ENCODE assay signal across 18 cellular contexts in the genomic region with DNA sequence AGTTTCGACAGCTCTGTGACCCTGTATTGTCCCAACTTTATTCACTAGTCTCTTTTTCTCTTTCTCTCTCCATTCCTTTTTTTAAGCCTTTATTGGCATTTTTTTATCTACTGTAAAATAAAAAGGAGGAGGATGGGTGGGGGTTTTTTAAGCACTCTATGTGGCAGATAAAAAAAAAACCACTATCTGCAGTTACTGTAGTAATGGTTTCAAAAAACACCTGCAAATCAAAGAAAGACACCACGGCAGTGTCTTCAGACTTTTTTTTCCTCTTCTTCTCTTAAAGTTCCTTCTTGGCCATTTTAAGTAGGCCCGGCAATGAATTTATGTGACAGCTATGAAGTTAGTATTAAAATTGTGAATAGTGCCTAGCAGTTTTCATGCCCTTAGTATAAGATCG. TPM values are rescaled to one million over a fixed set of nuclear protein-coding genes. Genes with fewer than 3 reads are reported as not detected.
A peak's percentile ranks its signal among the peaks of the same experiment; 100 is the strongest.
DNase-seq lines count a peak whose midpoint lies in the region; ATAC-seq, FAIRE-seq and TF ChIP-seq lines count a peak whose summit lies in the region.
"Had no signal": no experiment of that assay in that cellular context is flagged by ENCODE, and none has a peak within 500 bp of the region (broad histone marks: within the 10 kb centered on the region; RNA-seq: fewer than 3 reads in every experiment).

No MANE protein-coding gene starts in this region.

- ATAC-seq in GM12878 (no peak), HG02642 (IDR thresholded peaks at IDR 0.05; ENCODE audit: poor library complexity, unreplicated experiment) (no peak)
- ATAC-seq in naive thymus-derived CD8-positive, alpha-beta T cell = peak in 1 of 2 donors; percentile 25

- BruUV-seq in GM12878 (replicated peaks; lab: Mats Ljungman, UMichigan) = no TSS peak

- in situ Hi-C loops in GM12878 (cut with MboI) = no loop called here

- no peaks in the 10 kb centered on the region for H3K79me2 ChIP-seq in GM12878 (ENCODE audit: control insufficient read depth, insufficient read depth, low read length)

- no peak for TF ChIP-seq POLR2A in GM12878 (IDR thresholded peaks at IDR 0.05; ENCODE audit: low read depth, low read length)
- no peak for TF ChIP-seq POLR2A in vagina (IDR thresholded peaks at IDR 0.05)
- TF ChIP-seq POLR2A in adrenal gland (IDR thresholded peaks at IDR 0.05) = no peak

- peaks cover 0 to 4% (median under 1%) of the 10 kb centered on the region in 8 donors for H3K9me3 Mint-ChIP-seq in CD4-positive, alpha-beta memory T cell
- H3K9me3 Mint-ChIP-seq in naive thymus-derived CD8-positive, alpha-beta T cell = peaks cover 0 to 8% (median 0%) of the 10 kb centered on the region in 9 donors

- CTCF ChIA-PET in CD4-positive, alpha-beta memory T cell (lab: Charles Lee; ENCODE audit: partially characterized antibody) = interaction anchor here (1.0 to 1.4 kb wide), 2 partner anchors 54 to 88 kb away, joined by 3 to 4 read pairs; no protein-coding TSS in a partner anchor
- CTCF ChIA-PET in GM12878 (lab: Yijun Ruan, JAX) = interaction anchor here (1.2 to 11.0 kb wide), 4 partner anchors 53 to 503 kb away, joined by 3 to 228 read pairs (median 4); no protein-coding TSS in a partner anchor

- H2AFZ ChIP-seq in GM12878 (ENCODE audit: control insufficient read depth, low read depth, low read length) = no peak overlapping the region; the same call in 1 of the 2 replicates

- peak overlapping the region; percentile 22 to 86 (median 48) for H3K27ac Mint-ChIP-seq in CD4-positive, alpha-beta memory T cell
- H3K27ac Mint-ChIP-seq in naive thymus-derived CD8-positive, alpha-beta T cell = peak overlapping the region; percentile 80 to 98 (median 90)

- peaks cover 12 to 15% (median 15%) of the 10 kb centered on the region in 4 donors for H3K4me1 Mint-ChIP-seq in CD4-positive, alpha-beta memory T cell
- H3K4me1 Mint-ChIP-seq in naive thymus-derived CD8-positive, alpha-beta T cell = peaks cover 17 to 31% (median 22%) of the 10 kb centered on the region in 4 donors

- no peak for TF ChIP-seq RAD21 in GM12878 (IDR thresholded peaks at IDR 0.05; ENCODE audit: insufficient read depth, low read depth, low read length)

- POLR2A ChIA-PET in CD4-positive, alpha-beta memory T cell (lab: Charles Lee; ENCODE audit: partially characterized antibody) = interaction anchor here (0.6 to 2.0 kb wide), 3 partner anchors 53 to 545 kb away, joined by 3 to 8 read pairs (median 3); no protein-coding TSS in a partner anchor
- POLR2A ChIA-PET in GM12878 (lab: Charles Lee) = interaction anchor here (0.6 to 1.6 kb wide), 3 partner anchors 214 to 327 kb away, joined by 3 to 6 read pairs (median 3); no protein-coding TSS in a partner anchor
- POLR2A ChIA-PET in naive thymus-derived CD8-positive, alpha-beta T cell (lab: Charles Lee) = no interaction called here

- peaks cover 4% of the 10 kb centered on the region for H3K27me3 ChIP-seq in CD4-positive, alpha-beta memory T cell (ENCODE audit: insufficient read depth, low read length)
- peaks cover 32% of the 10 kb centered on the region for H3K27me3 ChIP-seq in HUES64 (ENCODE audit: insufficient read depth, low read length)
- H3K27me3 ChIP-seq in GM12878 (replicated peaks in 1 of 2; ENCODE audit: control insufficient read depth in 2 of 2, insufficient read depth in 2 of 2, low read length in 1 of 2) = no peaks in the 10 kb centered on the region
- peaks cover 3% of the 10 kb centered on the region for H3K27me3 ChIP-seq in vagina
- H3K27me3 ChIP-seq in adrenal gland = peaks cover 22% of the 10 kb centered on the region

- no peak for TF ChIP-seq EP300 in GM12878 (IDR thresholded peaks at IDR 0.05; ENCODE audit: borderline replicate concordance in 1 of 2, control insufficient read depth in 1 of 2, low read depth in 2 of 2, low read length in 2 of 2)

- no peak overlapping the region for H3K4me3 ChIP-seq in CD4-positive, alpha-beta memory T cell (ENCODE audit: low read length in 2 of 2)
- H3K4me3 ChIP-seq in HUES64 (ENCODE audit: low read length) (peak overlapping the region; percentile 68), GM12878 (no peak overlapping the region), vagina (no peak overlapping the region), adrenal gland (no peak overlapping the region)
- H3K4me3 ChIP-seq: SJSA1 had no signal

- FAIRE-seq in GM12878 (lab: Jason Lieb, UNC) = no peak
- FAIRE-seq: H54 had no signal

- intact Hi-C loops in CD4-positive, alpha-beta memory T cell (cut with micrococcal nuclease) = loop anchor here (2.0 kb wide), 1 partner anchor 54 kb away; no protein-coding TSS in a partner anchor
- intact Hi-C loops in GM12878 (cut with micrococcal nuclease; ENCODE audit: unreplicated experiment) = no loop called here
- intact Hi-C loops in vagina (cut with DNase I) = no loop called here
- intact Hi-C loops in adrenal gland (cut with DNase I) = no loop called here

- no peak for DNase-seq in CD4-positive, alpha-beta memory T cell
- no peak for DNase-seq in GM12878 (ENCODE audit: low read depth, low spot score)
- DNase-seq in naive thymus-derived CD8-positive, alpha-beta T cell = peak in 3 of 10 donors; percentile 29 to 45 (median 33)
- no peak for DNase-seq in vagina (ENCODE audit: extremely low spot score in 2 of 2)
- no peak for DNase-seq in adrenal gland
- no peak for DNase-seq in activated CD4-positive, CD25-positive, alpha-beta regulatory T cell treated with anti-CD3 and anti-CD28 coated beads, Interleukin-2, amount 50 U/mL, for 72 hours
- DNase-seq: AML-193; DMS153; effector memory CD4-positive, alpha-beta T cell; foreskin fibroblast; IMR-90; midbrain; posterior cingulate gyrus had no signal

- no peak overlapping the region for H3K27ac ChIP-seq in CD4-positive, alpha-beta memory T cell (ENCODE audit: low read depth, low read length)
- H3K27ac ChIP-seq in HUES64 (ENCODE audit: low read depth, low read length) (no peak overlapping the region), GM12878 (ENCODE audit: control insufficient read depth, insufficient read depth) (no peak overlapping the region), vagina (no peak overlapping the region), adrenal gland (no peak overlapping the region)
- H3K27ac ChIP-seq: SJSA1 had no signal

- peaks cover 9% of the 10 kb centered on the region for H3K4me1 ChIP-seq in CD4-positive, alpha-beta memory T cell (ENCODE audit: insufficient read depth, low read length)
- H3K4me1 ChIP-seq in HUES64 (ENCODE audit: insufficient read depth, low read length) = peaks cover 8% of the 10 kb centered on the region; the same call in 1 of the 2 replicates
- H3K4me1 ChIP-seq in GM12878 (ENCODE audit: control insufficient read depth, insufficient read depth, low read length) = peaks cover 8% of the 10 kb centered on the region; the same call in 1 of the 2 replicates
- peaks cover 13% of the 10 kb centered on the region for H3K4me1 ChIP-seq in vagina
- peaks cover 0 to 8% of the 10 kb centered on the region in 2 donors for H3K4me1 ChIP-seq in adrenal gland (replicated peaks in 1 of 2)

- H3K9ac ChIP-seq in HUES64 (ENCODE audit: low read depth, low read length) = no peak overlapping the region
- H3K9ac ChIP-seq in GM12878 (ENCODE audit: control insufficient read depth, insufficient read depth, low read length) = no peak overlapping the region

- no peaks in the 10 kb centered on the region for H4K20me1 ChIP-seq in GM12878 (ENCODE audit: control insufficient read depth, insufficient read depth)

- peaks cover 0 to 1% of the 10 kb centered on the region in 2 donors for H3K36me3 Mint-ChIP-seq in CD4-positive, alpha-beta memory T cell
- peaks cover 0 to 2% (median 0%) of the 10 kb centered on the region in 3 donors for H3K36me3 Mint-ChIP-seq in naive thymus-derived CD8-positive, alpha-beta T cell

- 48% methylated on average over 4 of the region's 4 CpGs for WGBS in HUES64
- 55% methylated on average over 4 of the region's 4 CpGs for WGBS in GM12878 (ENCODE audit: insufficient coverage, insufficient replicate concordance, low lambda C conversion rate, missing lambda C conversion rate)
- WGBS in adrenal gland, 4 donors = 40 to 49% (median 44%) methylated on average over 4 of the region's 4 CpGs

- no peaks in the 10 kb centered on the region for H3K9me3 ChIP-seq in CD4-positive, alpha-beta memory T cell (ENCODE audit: control insufficient read depth in 1 of 2, low read length in 2 of 2)
- H3K9me3 ChIP-seq in HUES64 (ENCODE audit: insufficient read depth, low read depth, low read length) = no peaks in the 10 kb centered on the region
- no peaks in the 10 kb centered on the region; the same call in 1 of the 3 replicates for H3K9me3 ChIP-seq in GM12878 (replicated peaks; ENCODE audit: control insufficient read depth, insufficient read depth, low read length)
- H3K9me3 ChIP-seq in vagina = no peaks in the 10 kb centered on the region
- no peaks in the 10 kb centered on the region for H3K9me3 ChIP-seq in adrenal gland (replicated peaks in 1 of 3)
- H3K9me3 ChIP-seq: SJSA1 had no signal

- TF ChIP-seq CTCF in GM12878 (IDR thresholded peaks at IDR 0.05 in 2 of 3, conservative IDR thresholded peaks at IDR 0.05 in 1 of 3; ENCODE audit: control insufficient read depth in 2 of 3, extremely low read depth in 1 of 3, insufficient read depth in 1 of 3, low read depth in 3 of 3, low read length in 3 of 3) = no peak
- no peak for TF ChIP-seq CTCF in vagina (IDR thresholded peaks at IDR 0.05)
- no peak for TF ChIP-seq CTCF in adrenal gland (IDR thresholded peaks at IDR 0.05)

- H3K27me3 Mint-ChIP-seq in CD4-positive, alpha-beta memory T cell = peaks cover 10 to 12% of the 10 kb centered on the region in 2 donors
- H3K27me3 Mint-ChIP-seq in naive thymus-derived CD8-positive, alpha-beta T cell = peaks cover 5 to 28% (median 12%) of the 10 kb centered on the region in 5 donors

- H3K4me3 Mint-ChIP-seq in CD4-positive, alpha-beta memory T cell = peak overlapping the region; percentile 77 to 93 (median 82)
- peak overlapping the region; percentile 77 to 95 (median 86) for H3K4me3 Mint-ChIP-seq in naive thymus-derived CD8-positive, alpha-beta T cell

- H3K36me3 ChIP-seq in CD4-positive, alpha-beta memory T cell (ENCODE audit: insufficient read depth, low read length) = no peaks in the 10 kb centered on the region
- H3K36me3 ChIP-seq in HUES64 (ENCODE audit: insufficient read depth, low read length) (no peaks in the 10 kb centered on the region), GM12878 (ENCODE audit: control insufficient read depth in 2 of 2, insufficient read depth in 2 of 2, low read length in 1 of 2) (no peaks in the 10 kb centered on the region), vagina (no peaks in the 10 kb centered on the region), adrenal gland (replicated peaks in 1 of 2) (no peaks in the 10 kb centered on the region)
- H3K36me3 ChIP-seq: SJSA1 had no signal

- RAD21 ChIA-PET in GM12878 (lab: Charles Lee; ENCODE audit: unreplicated experiment) = interaction anchor here (0.7 to 5.2 kb wide), 11 partner anchors 10 to 545 kb away, joined by 3 to 106 read pairs (median 7); no protein-coding TSS in a partner anchor

- SMC1A ChIA-PET in GM12878 (lab: Charles Lee; ENCODE audit: uncharacterized antibody, unreplicated experiment) = interaction anchor here (0.6 to 13.0 kb wide), 16 partner anchors 11 to 611 kb away, joined by 3 to 334 read pairs (median 5); no protein-coding TSS in a partner anchor

- peak overlapping the region; percentile 86; the same call in 1 of the 2 replicates for H3K4me2 ChIP-seq in GM12878 (ENCODE audit: control insufficient read depth, insufficient read depth)

RNA-seq across cellular contexts. Expression of gene C12orf42, which starts 1.4 kb away (rescaled TPM):
- total RNA-seq in CD4-positive, alpha-beta memory T cell = 10 to 100 TPM in 1 of 2 experiments, 1 to 10 TPM in 1; 8.4 to 12.8 TPM
- polyA plus RNA-seq in CD4-positive, alpha-beta memory T cell = 1 to 10 TPM; 4.5 TPM
- polyA plus RNA-seq in HUES64 (2013, experiment 1 of 2) = not detected
- polyA plus RNA-seq in HUES64 (2013, experiment 2 of 2) = 0.25 TPM
- total RNA-seq in GM12878 (2013; cell fraction: nucleolus; rRNA removed) = 12.6 and 19.3 TPM in 2 replicates
- 4.0 and 4.1 TPM in 2 replicates for total RNA-seq in GM12878 (2014; rRNA removed)
- total RNA-seq in GM12878 (2014; rRNA removed; fragmentation: Illumina TruSeq; extraction: Trizol) = 2.3 and 2.8 TPM in 2 replicates
- 2.0 and 2.3 TPM in 2 replicates for total RNA-seq in GM12878 (2021)
- polyA plus RNA-seq in GM12878 (2011; ENCODE audit: low read depth) = not detected
- polyA plus RNA-seq in GM12878 (2011; rRNA removed) = 7.0 and 8.2 TPM in 2 replicates
- 4.0 and 4.1 TPM in 2 replicates for polyA plus RNA-seq in GM12878 (2011; cell fraction: cytosol; rRNA removed)
- polyA plus RNA-seq in GM12878 (2011; cell fraction: nucleus; rRNA removed) = 10.2 and 13.2 TPM in 2 replicates
- polyA plus RNA-seq in GM12878 (2012) = 0.66 and 0.74 TPM in 2 replicates
- polyA plus RNA-seq in GM12878 (2014; fragmentation: Illumina TruSeq; extraction: Trizol) = 2.6 and 3.4 TPM in 2 replicates
- polyA plus RNA-seq in GM12878 (2014; fragmentation: Nextera tagmentation; extraction: Ambion mirVana) = 1 to 10 TPM; 1.8 to 1.9 TPM
- polyA plus RNA-seq in GM12878 (2014; rRNA removed) = 1.8 and 1.9 TPM in 2 replicates
- polyA plus RNA-seq in GM12878 (2016; fragmentation: Nextera tagmentation; extraction: Ambion mirVana) = 1 to 10 TPM; 1.4 to 2.5 TPM
- polyA minus RNA-seq in GM12878 (2011; rRNA and poly(A)+ RNA removed) = 6.9 and 10.4 TPM in 2 replicates
- 1.7 and 4.9 TPM in 2 replicates for polyA minus RNA-seq in GM12878 (2011; cell fraction: cytosol; rRNA and poly(A)+ RNA removed)
- 21.4 and 23.9 TPM in 2 replicates for polyA minus RNA-seq in GM12878 (2011; cell fraction: nucleus; rRNA and poly(A)+ RNA removed)
- 10 to 100 TPM; 16.8 to 17.5 TPM for total RNA-seq in naive thymus-derived CD8-positive, alpha-beta T cell
- polyA plus RNA-seq in naive thymus-derived CD8-positive, alpha-beta T cell = 1 to 10 TPM; 3.4 to 8.8 (median 7.2) TPM
- not detected for total RNA-seq in vagina
- not detected for total RNA-seq in adrenal gland
- polyA plus RNA-seq in adrenal gland = under 1 TPM in 1 of 3 donors, not detected in 2; 0.07 TPM
- total RNA-seq: IMR-90, SJSA1, smooth muscle cell had no signal
- polyA plus RNA-seq: IMR-90, smooth muscle cell had no signal
